8 cellular contexts compared by ENCODE assay signal in genomic region chr3:112303811-112304325, GRCh38. TPM values are rescaled to one million over a fixed set of nuclear protein-coding genes. Genes with fewer than 3 reads are reported as not detected.
DNase-seq lines count a peak whose midpoint lies in the region; ATAC-seq, FAIRE-seq and TF ChIP-seq lines count a peak whose summit lies in the region.

No MANE protein-coding gene starts in this region.

- H2AFZ ChIP-seq in astrocyte (ENCODE audit: low read depth, low read length) = peak overlapping the region; percentile 85

- no peaks in the 10 kb centered on the region for H3K9me3 ChIP-seq in astrocyte (ENCODE audit: insufficient read depth, low read depth, low read length)

- H3K4me2 ChIP-seq in astrocyte (ENCODE audit: low read length) = peak overlapping the region; percentile 94

- no peak overlapping the region for H3K4me3 Mint-ChIP-seq in astrocyte (ENCODE audit: unreplicated experiment)

- DNase-seq in EL = peak; percentile 42
- peak; percentile 29 for DNase-seq in astrocyte (ENCODE audit: low read depth)
- peak; percentile 55 for DNase-seq in islet precursor cell
- DNase-seq in substantia nigra (lab: John Stamatoyannopoulos, UW) = peak in 7 of 49 donors; percentile 17 to 48 (median 34)
- DNase-seq in NK-92 (lab: John Stamatoyannopoulos, UW; ENCODE audit: unreplicated experiment) = no peak
- DNase-seq in kidney glomerular epithelial cell (lab: John Stamatoyannopoulos, UW) = no peak
- DNase-seq in NCI-H1048 (lab: John Stamatoyannopoulos, UW) = no peak

- no peaks in the 10 kb centered on the region for H3K36me3 ChIP-seq in astrocyte (ENCODE audit: insufficient read depth, low read length)

- H3K27me3 ChIP-seq in astrocyte (ENCODE audit: insufficient read depth, low read length) = no peaks in the 10 kb centered on the region

- peaks cover 3% of the 10 kb centered on the region for H3K9me3 Mint-ChIP-seq in astrocyte (ENCODE audit: unreplicated experiment)

- no peaks in the 10 kb centered on the region for H3K27me3 Mint-ChIP-seq in astrocyte (ENCODE audit: low read depth, unreplicated experiment)

- TF ChIP-seq CTCF in astrocyte (IDR thresholded peaks at IDR 0.05; ENCODE audit: insufficient read depth, low read depth, low read length) = no peak

- no peak overlapping the region for H3K27ac ChIP-seq in astrocyte (ENCODE audit: low read depth, low read length)
- peak overlapping the region; percentile 30 for H3K27ac ChIP-seq in substantia nigra (ENCODE audit: low read depth, low read length, poor library complexity, severe bottlenecking)

- peaks cover 7% of the 10 kb centered on the region for H3K4me1 Mint-ChIP-seq in astrocyte (ENCODE audit: low read depth, unreplicated experiment)

- H3K4me1 ChIP-seq in astrocyte (ENCODE audit: insufficient read depth, low read length) = peaks cover 19% of the 10 kb centered on the region

- no peaks in the 10 kb centered on the region for H3K36me3 Mint-ChIP-seq in astrocyte (ENCODE audit: low read depth, unreplicated experiment)

- H3K27ac Mint-ChIP-seq in astrocyte (ENCODE audit: unreplicated experiment) = no peak overlapping the region

- no peak for FAIRE-seq in astrocyte (lab: Jason Lieb, UNC)

- peak overlapping the region; percentile 81 for H3K9ac ChIP-seq in astrocyte (ENCODE audit: low read length)

- peak overlapping the region; percentile 74 for H3K4me3 ChIP-seq in astrocyte (ENCODE audit: insufficient read depth, low read depth, low read length)

- no peaks in the 10 kb centered on the region for H4K20me1 ChIP-seq in astrocyte (ENCODE audit: insufficient read depth, low read length)

- ATAC-seq in HG02763 (IDR thresholded peaks at IDR 0.05; ENCODE audit: unreplicated experiment) = peak; percentile 28

- no peaks in the 10 kb centered on the region for H3K79me2 ChIP-seq in astrocyte (ENCODE audit: insufficient read depth, low read length)

RNA-seq across cellular contexts. Expression of gene SLC9C1, which starts 9.9 kb away (rescaled TPM):
- not detected in 2 replicates for total RNA-seq in astrocyte

RNA-seq across cellular contexts. Expression of gene CD200, which starts 29.1 kb away (rescaled TPM):
- 11.1 and 13.2 TPM in 2 replicates for total RNA-seq in astrocyte

Comparison
In these comparisons a context has a peak if more than half of its experiments do, and no peak if none do; other contexts are left out.
1. DNase-seq: peak in EL (single experiment), astrocyte (single experiment) and islet precursor cell (single experiment); none in NK-92 (single experiment), kidney glomerular epithelial cell (single experiment) and NCI-H1048 (single experiment).